Comparison of ENCODE assay signal across 8 cellular contexts in genomic region chr1:169486281-169486904, GRCh38. TPM values are rescaled to one million over a fixed set of nuclear protein-coding genes. Genes with fewer than 3 reads are reported as not detected.
A peak's percentile ranks its signal among the peaks of the same experiment; 100 is the strongest.
DNase-seq lines count a peak whose midpoint lies in the region; ATAC-seq and TF ChIP-seq lines count a peak whose summit lies in the region.

No MANE protein-coding gene starts in this region.

- H3K27ac ChIP-seq in SJCRH30 (peak overlapping the region; percentile 97), esophagus muscularis mucosa (replicated peaks in 1 of 4) (peak overlapping the region; percentile 96 to 99 (median 98))

- WGBS in esophagus muscularis mucosa: under 1% methylated on average over 13 of the region's 13 CpGs

- peak overlapping the region; percentile 89 for H2AFZ ChIP-seq in neuron (ENCODE audit: low read depth, low read length)

- TF ChIP-seq CTCF in esophagus muscularis mucosa (IDR thresholded peaks at IDR 0.05): no peak

- no peak for ATAC-seq in GM19328 (IDR thresholded peaks at IDR 0.05; ENCODE audit: unreplicated experiment)
- no peak for ATAC-seq in HG02970 (IDR thresholded peaks at IDR 0.05; ENCODE audit: low FRiP score, unreplicated experiment)

- DNase-seq in activated naive CD4-positive, alpha-beta T cell treated with anti-CD3 and anti-CD28 coated beads for 36 hours: no peak
- no peak for DNase-seq in activated naive CD4-positive, alpha-beta T cell (lab: John Stamatoyannopoulos, UW)
- DNase-seq in SJCRH30 (peak in 1 of 2 experiments; percentile 25), esophagus muscularis mucosa (ENCODE audit: extremely low spot score) (no peak), SKM-1 (lab: John Stamatoyannopoulos, UW; ENCODE audit: unreplicated experiment) (no peak)

- intact Hi-C loops in activated naive CD4-positive, alpha-beta T cell treated with anti-CD3 and anti-CD28 coated beads for 36 hours (cut with micrococcal nuclease): loop anchor here (1.0 to 10.0 kb wide), 12 partner anchors 9 to 1309 kb away; partner anchors contain the start of genes ATP1B1, CCDC181, KIFAP3 and NME7
- intact Hi-C loops in esophagus muscularis mucosa (cut with DNase I): loop anchor here (10.0 kb wide), 1 partner anchor 382 kb away; the partner anchor contains the start of gene ATP1B1

- H3K36me3 ChIP-seq in SJCRH30: no peaks in the 10 kb centered on the region
- H3K36me3 ChIP-seq in esophagus muscularis mucosa: no peaks in the 10 kb centered on the region
- H3K36me3 ChIP-seq in neuron (ENCODE audit: insufficient read depth, low read length): no peaks in the 10 kb centered on the region

- H3K4me3 ChIP-seq in SJCRH30 (peak overlapping the region; percentile 91), esophagus muscularis mucosa (peak overlapping the region; percentile 77 to 85 (median 80)), neuron (ENCODE audit: low read length) (peak overlapping the region; percentile 59)

- H3K4me3 Mint-ChIP-seq in activated naive CD4-positive, alpha-beta T cell treated with anti-CD3 and anti-CD28 coated beads for 36 hours: peak overlapping the region; percentile 89

- H3K27me3 Mint-ChIP-seq in activated naive CD4-positive, alpha-beta T cell treated with anti-CD3 and anti-CD28 coated beads for 36 hours (ENCODE audit: low read depth): no peaks in the 10 kb centered on the region

- no peak for TF ChIP-seq POLR2A in esophagus muscularis mucosa (IDR thresholded peaks at IDR 0.05; ENCODE audit: low read depth)

- CTCF ChIA-PET in activated naive CD4-positive, alpha-beta T cell treated with anti-CD3 and anti-CD28 coated beads for 36 hours (lab: Charles Lee): interaction anchor here (1.3 kb wide), 1 partner anchor 226 kb away, joined by 3 read pairs; no protein-coding TSS in a partner anchor

- H3K9me3 ChIP-seq in SJCRH30 (replicated peaks) (no peaks in the 10 kb centered on the region), esophagus muscularis mucosa (no peaks in the 10 kb centered on the region), neuron (ENCODE audit: low read length) (no peaks in the 10 kb centered on the region)

- peaks cover 47% of the 10 kb centered on the region for H3K4me1 Mint-ChIP-seq in activated naive CD4-positive, alpha-beta T cell treated with anti-CD3 and anti-CD28 coated beads for 36 hours (ENCODE audit: low read depth)

- H3K9me3 Mint-ChIP-seq in activated naive CD4-positive, alpha-beta T cell treated with anti-CD3 and anti-CD28 coated beads for 36 hours: no peaks in the 10 kb centered on the region

- H3K27ac Mint-ChIP-seq in activated naive CD4-positive, alpha-beta T cell treated with anti-CD3 and anti-CD28 coated beads for 36 hours: peak overlapping the region; percentile 80

- TF ChIP-seq EP300 in esophagus muscularis mucosa (IDR thresholded peaks at IDR 0.05): no peak

- no peaks in the 10 kb centered on the region for H3K36me3 Mint-ChIP-seq in activated naive CD4-positive, alpha-beta T cell treated with anti-CD3 and anti-CD28 coated beads for 36 hours (ENCODE audit: low read depth)

- no peaks in the 10 kb centered on the region for H3K27me3 ChIP-seq in SJCRH30
- no peaks in the 10 kb centered on the region for H3K27me3 ChIP-seq in esophagus muscularis mucosa
- H3K27me3 ChIP-seq in neuron (ENCODE audit: insufficient read depth, low read length): no peaks in the 10 kb centered on the region

- H3K4me1 ChIP-seq in SJCRH30 (peaks cover 5% of the 10 kb centered on the region), esophagus muscularis mucosa (peaks cover 9 to 52% (median 48%) of the 10 kb centered on the region in 4 donors), neuron (ENCODE audit: insufficient read depth, low read length) (peaks cover 32% of the 10 kb centered on the region)

RNA-seq across cellular contexts. Expression of gene SLC19A2, which starts 0.6 kb away (rescaled TPM):
- 1 to 10 TPM; 3.2 to 3.6 TPM for total RNA-seq in activated naive CD4-positive, alpha-beta T cell treated with anti-CD3 and anti-CD28 coated beads for 36 hours
- total RNA-seq in SJCRH30 (2014; rRNA removed; shearing (Covaris generic)): 26.9 and 27.2 TPM in 2 replicates
- 10 to 100 TPM; 19.0 to 38.8 (median 20.6) TPM for total RNA-seq in esophagus muscularis mucosa

RNA-seq across cellular contexts. Expression of gene CCDC181, which starts 59.1 kb away (rescaled TPM):
- total RNA-seq in activated naive CD4-positive, alpha-beta T cell treated with anti-CD3 and anti-CD28 coated beads for 36 hours: under 1 TPM in 1 of 2 experiments, not detected in 1; 0.17 TPM
- 0.46 and 1.2 TPM in 2 replicates for total RNA-seq in SJCRH30 (2014; rRNA removed; shearing (Covaris generic))
- total RNA-seq in esophagus muscularis mucosa: 1 to 10 TPM in 1 of 4 donors, under 1 TPM in 3; 0.80 to 2.3 (median 0.91) TPM
